1 cellular context compared by ENCODE assay signal in genomic region chr1:10679521-10680220, GRCh38.
TF ChIP-seq lines count a peak whose summit lies in the region.

No MANE protein-coding gene starts in this region.

TF ChIP-seq in K562, 482 proteins besides CTCF, POLR2A, EP300 and RAD21 (continued from another document and continues in another):
- TF ChIP-seq UBTF (IDR thresholded peaks at IDR 0.05; ENCODE audit: borderline replicate concordance in 1 of 2, low read depth in 2 of 2, low read length in 2 of 2): 0 out of 4 replicates have a peak, but pooled peaks of 1 of the 2 experiments have one; percentile 67
- no peak for TF ChIP-seq ARID1B (IDR thresholded peaks at IDR 0.05)
- no peak for TF ChIP-seq KDM1A (IDR thresholded peaks at IDR 0.05)
- TF ChIP-seq CREBBP (IDR thresholded peaks at IDR 0.05; ENCODE audit: low read depth, low read length): no peak
- no peak for TF ChIP-seq LEF1 (IDR thresholded peaks at IDR 0.05)
- TF ChIP-seq NFIC (IDR thresholded peaks at IDR 0.05): peak; percentile 84
- no peak for TF ChIP-seq E2F5 (CRISPR knock-in tag; IDR thresholded peaks at IDR 0.05)
- peak; percentile 94 for TF ChIP-seq TFAP4 (CRISPR knock-in tag; IDR thresholded peaks at IDR 0.05; ENCODE audit: borderline replicate concordance)
- TF ChIP-seq MAFK (IDR thresholded peaks at IDR 0.05; ENCODE audit: low read length): no peak
- no peak for TF ChIP-seq CHAMP1 (IDR thresholded peaks at IDR 0.05)
- TF ChIP-seq ZNF384 (IDR thresholded peaks at IDR 0.05; ENCODE audit: low read depth, low read length): no peak
- TF ChIP-seq GABPB1 (CRISPR knock-in tag; IDR thresholded peaks at IDR 0.05): peak; percentile 26; the same call in 1 of the 2 replicates
- no peak for TF ChIP-seq HEY1 (CRISPR knock-in tag; IDR thresholded peaks at IDR 0.05; ENCODE audit: borderline replicate concordance)
- TF ChIP-seq ZBTB1 (CRISPR knock-in tag; IDR thresholded peaks at IDR 0.05; ENCODE audit: borderline replicate concordance, low read depth): no peak
- TF ChIP-seq IRF9 (tag; IDR thresholded peaks at IDR 0.05): no peak
- TF ChIP-seq HDGF (IDR thresholded peaks at IDR 0.05): no peak
- no peak for TF ChIP-seq ZNF217 (CRISPR knock-in tag; IDR thresholded peaks at IDR 0.05)
- TF ChIP-seq RNF219 (CRISPR knock-in tag; IDR thresholded peaks at IDR 0.05): no peak
- no peak for TF ChIP-seq ARID3A (IDR thresholded peaks at IDR 0.05; ENCODE audit: borderline replicate concordance, low read depth, low read length)
- no peak for TF ChIP-seq HDAC3 (IDR thresholded peaks at IDR 0.05; ENCODE audit: borderline replicate concordance, partially characterized antibody)
- no peak for TF ChIP-seq RBM15 (IDR thresholded peaks at IDR 0.05; ENCODE audit: insufficient read depth, low read length)
- no peak for TF ChIP-seq GATAD2B (IDR thresholded peaks at IDR 0.05; ENCODE audit: borderline replicate concordance)
- peak; percentile 31; the same call in 1 of the 2 replicates for TF ChIP-seq ZNF740 (CRISPR knock-in tag; IDR thresholded peaks at IDR 0.05)
- no peak for TF ChIP-seq ZNF740 (tag; IDR thresholded peaks at IDR 0.05)
- TF ChIP-seq BCOR (IDR thresholded peaks at IDR 0.05): no peak
- no peak for TF ChIP-seq CLOCK (CRISPR knock-in tag; IDR thresholded peaks at IDR 0.05; ENCODE audit: borderline replicate concordance)
- TF ChIP-seq HIVEP1 (CRISPR knock-in tag; IDR thresholded peaks at IDR 0.05): no peak
- peak; percentile 95 for TF ChIP-seq TOE1 (IDR thresholded peaks at IDR 0.05; ENCODE audit: borderline replicate concordance)
- no peak for TF ChIP-seq TOE1 (CRISPR knock-in tag; IDR thresholded peaks at IDR 0.05; ENCODE audit: borderline replicate concordance, low read depth)
- peak in 1 of 2 experiments; percentile 38; a peak in 1 of 4 replicates for TF ChIP-seq MAZ (CRISPR knock-in tag; conservative IDR thresholded peaks at IDR 0.05 in 1 of 2, IDR thresholded peaks at IDR 0.05 in 1 of 2)
- no peak for TF ChIP-seq ZNF41 (CRISPR knock-in tag; conservative IDR thresholded peaks at IDR 0.05)
- no peak for TF ChIP-seq ARHGAP35 (IDR thresholded peaks at IDR 0.05; ENCODE audit: partially characterized antibody)
- no peak for TF ChIP-seq SRF (CRISPR knock-in tag; IDR thresholded peaks at IDR 0.05)
- TF ChIP-seq TRIM24 (IDR thresholded peaks at IDR 0.05): no peak
- TF ChIP-seq CBX2 (IDR thresholded peaks at IDR 0.05; ENCODE audit: insufficient read depth, low read length, poor library complexity, severe bottlenecking): no peak
- no peak for TF ChIP-seq PYGO2 (tag; IDR thresholded peaks at IDR 0.05)
- TF ChIP-seq SREBF2 (CRISPR knock-in tag; IDR thresholded peaks at IDR 0.05): no peak
- no peak for TF ChIP-seq CREB1 (IDR thresholded peaks at IDR 0.05)
- peak; percentile 68; the same call in 1 of the 2 replicates for TF ChIP-seq CREB1 (CRISPR knock-in tag; IDR thresholded peaks at IDR 0.05)
- TF ChIP-seq MEF2A (IDR thresholded peaks at IDR 0.05; ENCODE audit: control insufficient read depth, low read depth, low read length): no peak
- TF ChIP-seq GTF2B (IDR thresholded peaks at IDR 0.05; ENCODE audit: extremely low read depth, insufficient read length): no peak
- no peak for TF ChIP-seq ZNF316 (IDR thresholded peaks at IDR 0.05)
- TF ChIP-seq TCF7 (IDR thresholded peaks at IDR 0.05; ENCODE audit: borderline replicate concordance): no peak
- peak; percentile 54; the same call in 1 of the 2 replicates for TF ChIP-seq JUND (IDR thresholded peaks at IDR 0.05; ENCODE audit: borderline replicate concordance, low read depth, low read length)
- TF ChIP-seq JUND (tag; IDR thresholded peaks at IDR 0.05; ENCODE audit: borderline replicate concordance, low read depth, low read length): no peak
- TF ChIP-seq THRB (CRISPR knock-in tag; conservative IDR thresholded peaks at IDR 0.05): no peak
- no peak for TF ChIP-seq ZNF785 (CRISPR knock-in tag; IDR thresholded peaks at IDR 0.05)
- TF ChIP-seq KLF1 (tag; IDR thresholded peaks at IDR 0.05): no peak
